9 cellular contexts compared by ENCODE assay signal in genomic region chr3:30605005-30605404, GRCh38. TPM values are rescaled to one million over a fixed set of nuclear protein-coding genes. Genes with fewer than 3 reads are reported as not detected.
DNase-seq lines count a peak whose midpoint lies in the region; ATAC-seq and TF ChIP-seq lines count a peak whose summit lies in the region.
"Had no signal": no experiment of that assay in that cellular context is flagged by ENCODE, and none has a peak within 500 bp of the region (broad histone marks: within the 10 kb centered on the region; RNA-seq: fewer than 3 reads in every experiment).

No MANE protein-coding gene starts in this region.

- no peaks in the 10 kb centered on the region for H3K27me3 ChIP-seq in liver (ENCODE audit: control insufficient read depth in 4 of 4, insufficient read depth in 4 of 4, low read length in 3 of 4)
- H3K27me3 ChIP-seq: thyroid gland had no signal

- H3K9ac ChIP-seq in liver (ENCODE audit: low read depth in 1 of 2, low read length in 2 of 2) = no peak overlapping the region

- H3K36me3 ChIP-seq in liver (ENCODE audit: control insufficient read depth in 4 of 4, insufficient read depth in 3 of 4, low read depth in 1 of 4, low read length in 3 of 4) = no peaks in the 10 kb centered on the region
- H3K36me3 ChIP-seq: thyroid gland had no signal

- whole genome bisulfite sequencing in liver = 67% methylated on average over 4 of the region's 4 CpGs

- no peak for TF ChIP-seq RAD21 in liver (IDR thresholded peaks at IDR 0.05)

- H3K4me1 Mint-ChIP-seq in activated CD4-positive, alpha-beta T cell treated with anti-CD3 and anti-CD28 coated beads, Interleukin-2, amount 10 ng/mL, durations not matched to agents 7 days and 5 days = peaks cover 59% of the 10 kb centered on the region
- H3K4me1 Mint-ChIP-seq in activated CD8-positive, alpha-beta T cell treated with anti-CD3 and anti-CD28 coated beads, Interleukin-2, amount 10 ng/mL, durations not matched to agents 7 days and 5 days (ENCODE audit: low read depth) = peaks cover 59% of the 10 kb centered on the region

- H3K4me1 ChIP-seq in liver (ENCODE audit: control insufficient read depth in 4 of 4, insufficient read depth in 4 of 4, low read length in 3 of 4) = peaks cover 0 to 19% (median 6%) of the 10 kb centered on the region in 4 donors

- CTCF ChIA-PET in activated CD4-positive, alpha-beta T cell treated with anti-CD3 and anti-CD28 coated beads, Interleukin-2, amount 10 ng/mL, durations not matched to agents 7 days and 5 days (lab: Charles Lee) = interaction anchor here (0.8 to 2.1 kb wide), 4 partner anchors 10 to 251 kb away, joined by 3 to 5 read pairs (median 4); no protein-coding TSS in a partner anchor
- CTCF ChIA-PET in activated CD8-positive, alpha-beta T cell treated with anti-CD3 and anti-CD28 coated beads, Interleukin-2, amount 10 ng/mL, durations not matched to agents 7 days and 5 days (lab: Charles Lee) = interaction anchor here (0.9 to 2.5 kb wide), 5 partner anchors 8 to 406 kb away, joined by 3 to 7 read pairs (median 3); no protein-coding TSS in a partner anchor

- H3K27me3 Mint-ChIP-seq in activated CD4-positive, alpha-beta T cell treated with anti-CD3 and anti-CD28 coated beads, Interleukin-2, amount 10 ng/mL, durations not matched to agents 7 days and 5 days = no peaks in the 10 kb centered on the region
- H3K27me3 Mint-ChIP-seq in activated CD8-positive, alpha-beta T cell treated with anti-CD3 and anti-CD28 coated beads, Interleukin-2, amount 10 ng/mL, durations not matched to agents 7 days and 5 days (ENCODE audit: low read depth) = no peaks in the 10 kb centered on the region

- H3K27ac Mint-ChIP-seq in activated CD4-positive, alpha-beta T cell treated with anti-CD3 and anti-CD28 coated beads, Interleukin-2, amount 10 ng/mL, durations not matched to agents 7 days and 5 days = peak overlapping the region; percentile 99
- peak overlapping the region; percentile 93 for H3K27ac Mint-ChIP-seq in activated CD8-positive, alpha-beta T cell treated with anti-CD3 and anti-CD28 coated beads, Interleukin-2, amount 10 ng/mL, durations not matched to agents 7 days and 5 days

- TF ChIP-seq CTCF in liver (IDR thresholded peaks at IDR 0.05; ENCODE audit: low read depth, low read length, missing input control) = no peak

- POLR2A ChIA-PET in activated CD4-positive, alpha-beta T cell treated with anti-CD3 and anti-CD28 coated beads, Interleukin-2, amount 10 ng/mL, durations not matched to agents 7 days and 5 days (lab: Charles Lee) = no interaction called here
- POLR2A ChIA-PET in activated CD8-positive, alpha-beta T cell treated with anti-CD3 and anti-CD28 coated beads, Interleukin-2, amount 10 ng/mL, durations not matched to agents 7 days and 5 days (lab: Charles Lee) = interaction anchor here (0.7 to 1.4 kb wide), 6 partner anchors 11 to 257 kb away, joined by 3 to 6 read pairs (median 3); no protein-coding TSS in a partner anchor

- H3K9me3 ChIP-seq in liver (ENCODE audit: control insufficient read depth in 4 of 4, low read length in 3 of 4) = no peaks in the 10 kb centered on the region
- H3K9me3 ChIP-seq: thyroid gland had no signal

- peaks cover 4% of the 10 kb centered on the region for H3K9me3 Mint-ChIP-seq in activated CD4-positive, alpha-beta T cell treated with anti-CD3 and anti-CD28 coated beads, Interleukin-2, amount 10 ng/mL, durations not matched to agents 7 days and 5 days
- peaks cover 6% of the 10 kb centered on the region for H3K9me3 Mint-ChIP-seq in activated CD8-positive, alpha-beta T cell treated with anti-CD3 and anti-CD28 coated beads, Interleukin-2, amount 10 ng/mL, durations not matched to agents 7 days and 5 days (ENCODE audit: insufficient read depth)

- no peak for ATAC-seq in activated CD8-positive, alpha-beta T cell treated with anti-CD3 and anti-CD28 coated beads, Interleukin-2, amount 10 ng/mL, durations not matched to agents 7 days and 5 days
- ATAC-seq in GM19455 (IDR thresholded peaks at IDR 0.05; ENCODE audit: unreplicated experiment) = no peak

- no peak overlapping the region for H3K4me3 ChIP-seq in liver (ENCODE audit: low read depth in 1 of 3, low read length in 3 of 3)

- peak overlapping the region; percentile 92 for H3K4me3 Mint-ChIP-seq in activated CD4-positive, alpha-beta T cell treated with anti-CD3 and anti-CD28 coated beads, Interleukin-2, amount 10 ng/mL, durations not matched to agents 7 days and 5 days
- peak overlapping the region; percentile 92 for H3K4me3 Mint-ChIP-seq in activated CD8-positive, alpha-beta T cell treated with anti-CD3 and anti-CD28 coated beads, Interleukin-2, amount 10 ng/mL, durations not matched to agents 7 days and 5 days

- DNase-seq in activated CD4-positive, alpha-beta T cell treated with anti-CD3 and anti-CD28 coated beads, Interleukin-2, amount 10 ng/mL, durations not matched to agents 7 days and 5 days = no peak
- no peak for DNase-seq in activated CD4-positive, alpha-beta T cell treated with anti-CD3 and anti-CD28 coated beads for 1 hour
- DNase-seq in activated CD8-positive, alpha-beta T cell treated with anti-CD3 and anti-CD28 coated beads, Interleukin-2, amount 10 ng/mL, durations not matched to agents 7 days and 5 days = no peak
- DNase-seq in substantia nigra (lab: John Stamatoyannopoulos, UW) (no peak), pons (ENCODE audit: low spot score) (no peak), NOMO-1 (lab: John Stamatoyannopoulos, UW; ENCODE audit: unreplicated experiment in 2 of 2) (no peak)
- DNase-seq: thyroid gland had no signal

- H3K27ac ChIP-seq in liver (ENCODE audit: low read depth in 1 of 2, low read length in 2 of 2) (peak overlapping the region; percentile 28 to 99), substantia nigra (ENCODE audit: low read depth, low read length, poor library complexity, severe bottlenecking) (peak overlapping the region; percentile 1)

- peaks cover 22% of the 10 kb centered on the region for H3K36me3 Mint-ChIP-seq in activated CD4-positive, alpha-beta T cell treated with anti-CD3 and anti-CD28 coated beads, Interleukin-2, amount 10 ng/mL, durations not matched to agents 7 days and 5 days (ENCODE audit: low read depth)
- peaks cover 35% of the 10 kb centered on the region for H3K36me3 Mint-ChIP-seq in activated CD8-positive, alpha-beta T cell treated with anti-CD3 and anti-CD28 coated beads, Interleukin-2, amount 10 ng/mL, durations not matched to agents 7 days and 5 days (ENCODE audit: low read depth)

TF ChIP-seq in liver, 16 proteins besides CTCF, POLR2A, EP300 and RAD21:
- no peak for TF ChIP-seq FOXA1 (IDR thresholded peaks at IDR 0.05)
- TF ChIP-seq HNF4A (conservative IDR thresholded peaks at IDR 0.05) = no peak
- no peak for TF ChIP-seq SP1 (IDR thresholded peaks at IDR 0.05)
- no peak for TF ChIP-seq EGR1 (IDR thresholded peaks at IDR 0.05; ENCODE audit: low read depth in 2 of 2)

RNA-seq across cellular contexts. Expression of gene TGFBR2, which starts 1.4 kb away (rescaled TPM):
- total RNA-seq in activated CD4-positive, alpha-beta T cell treated with anti-CD3 and anti-CD28 coated beads, Interleukin-2, amount 10 ng/mL, durations not matched to agents 7 days and 5 days = 10 to 100 TPM; 74.4 to 77.8 TPM
- 10 to 100 TPM; 62.7 to 64.5 TPM for total RNA-seq in activated CD8-positive, alpha-beta T cell treated with anti-CD3 and anti-CD28 coated beads, Interleukin-2, amount 10 ng/mL, durations not matched to agents 7 days and 5 days
- total RNA-seq in liver = 10 to 100 TPM; 36.4 to 61.2 TPM
- 10 to 100 TPM; 13.9 to 31.0 TPM for polyA plus RNA-seq in liver
